26 cellular contexts compared by ENCODE assay signal in genomic region chr22:36870250-36870649, GRCh38. TPM values are rescaled to one million over a fixed set of nuclear protein-coding genes. Genes with fewer than 3 reads are reported as not detected.
DNase-seq lines count a peak whose midpoint lies in the region; ATAC-seq, FAIRE-seq and TF ChIP-seq lines count a peak whose summit lies in the region.
"Had no signal": no experiment of that assay in that cellular context is flagged by ENCODE, and none has a peak within 500 bp of the region (broad histone marks: within the 10 kb centered on the region; RNA-seq: fewer than 3 reads in every experiment).

No MANE protein-coding gene starts in this region.

- WGBS in smooth muscle cell (ENCODE audit: low lambda C conversion rate), result 65% methylated on average over 14 of the region's 14 CpGs

- H3K4me3 ChIP-seq in PC-3 (ENCODE audit: low read length) (no peak overlapping the region), smooth muscle cell (no peak overlapping the region)
- H3K4me3 ChIP-seq: adrenal gland, lung, SJCRH30 had no signal

- H3K27ac Mint-ChIP-seq in dendritic cell treated with granulocyte-macrophage colony-stimulating factor and Interleukin-4, amounts not matched to agents 40 ng/mL and 50 ng/mL, for 4 days, result peak overlapping the region; percentile 14
- H3K27ac Mint-ChIP-seq: CD8-positive, alpha-beta T cell; T-helper 1 cell treated with Interleukin-12 subunit alpha and Interleukin-12 subunit beta and Interleukin-4 antibody, amounts not matched to agents 30 μg/mL and 1 μg/mL, for 36 hours had no signal

- intact Hi-C loops in PC-3 (cut with micrococcal nuclease), result no loop called here
- intact Hi-C loops in dendritic cell treated with granulocyte-macrophage colony-stimulating factor and Interleukin-4, amounts not matched to agents 40 ng/mL and 50 ng/mL, for 4 days (cut with micrococcal nuclease), result no loop called here

- peaks cover 31% of the 10 kb centered on the region for H3K4me1 ChIP-seq in PC-3 (ENCODE audit: insufficient read depth, low read length)
- peaks cover 6% of the 10 kb centered on the region for H3K4me1 ChIP-seq in smooth muscle cell (ENCODE audit: low read depth)
- H3K4me1 ChIP-seq: adrenal gland, SJCRH30 had no signal

- no peak overlapping the region; the same call in 1 of the 2 replicates for H3K9ac ChIP-seq in PC-3 (ENCODE audit: low read length)
- H3K9ac ChIP-seq in smooth muscle cell (ENCODE audit: low read depth), result no peak overlapping the region

- no peaks in the 10 kb centered on the region for H3K9me3 Mint-ChIP-seq in dendritic cell treated with granulocyte-macrophage colony-stimulating factor and Interleukin-4, amounts not matched to agents 40 ng/mL and 50 ng/mL, for 4 days
- H3K9me3 Mint-ChIP-seq: CD8-positive, alpha-beta T cell; T-helper 1 cell treated with Interleukin-12 subunit alpha and Interleukin-12 subunit beta and Interleukin-4 antibody, amounts not matched to agents 30 μg/mL and 1 μg/mL, for 36 hours had no signal

- no peaks in the 10 kb centered on the region for H3K27me3 ChIP-seq in PC-3 (ENCODE audit: low read length)
- peaks cover 4% of the 10 kb centered on the region for H3K27me3 ChIP-seq in smooth muscle cell (ENCODE audit: low read depth)
- H3K27me3 ChIP-seq: adrenal gland, SJCRH30 had no signal

- H3K36me3 Mint-ChIP-seq in dendritic cell treated with granulocyte-macrophage colony-stimulating factor and Interleukin-4, amounts not matched to agents 40 ng/mL and 50 ng/mL, for 4 days (ENCODE audit: low read depth), result peaks cover 100% of the 10 kb centered on the region
- H3K36me3 Mint-ChIP-seq: CD8-positive, alpha-beta T cell had no signal

- H4K20me1 ChIP-seq in PC-3 (ENCODE audit: low read length), result no peaks in the 10 kb centered on the region
- no peaks in the 10 kb centered on the region for H4K20me1 ChIP-seq in smooth muscle cell (ENCODE audit: low read depth)

- H3F3A ChIP-seq in PC-3 (ENCODE audit: low read length, unreplicated experiment) (no peaks in the 10 kb centered on the region), smooth muscle cell (ENCODE audit: low read depth) (no peaks in the 10 kb centered on the region)

- H2AFZ ChIP-seq in PC-3 (ENCODE audit: low read length) (0 out of 2 replicates have a peak overlapping the region, but pooled peaks have one; percentile 24), smooth muscle cell (ENCODE audit: low read depth) (no peak overlapping the region)

- peak; percentile 35 for DNase-seq in ELF-1 (ENCODE audit: low read depth, low spot score)
- DNase-seq in PC-3, result peak; percentile 79
- DNase-seq in smooth muscle cell (lab: John Stamatoyannopoulos, UW; ENCODE audit: unreplicated experiment), result no peak
- no peak for DNase-seq in stimulated activated CD8-positive, alpha-beta memory T cell treated with anti-CD3 and anti-CD28 coated beads, Interleukin-4, amount 100 ng/mL, for 48 hours
- DNase-seq in frontal cortex (ENCODE audit: low spot score in 2 of 2), result no peak
- no peak for DNase-seq in NCI-H69 (lab: John Stamatoyannopoulos, UW)
- DNase-seq: activated CD4-positive, alpha-beta T cell treated with anti-CD3 and anti-CD28 coated beads, Interleukin-2, amount 50 U/mL, for 4 hours; CD8-positive, alpha-beta T cell; DMS53; NCI-H1092 treated with DMSO at 0.1 percent for 48 hours; NCI-H2029 treated with DMSO at 0.1 percent for 48 hours; NCI-H226; nucleus accumbens; OCI-M1; SJCRH30; small intestine; stimulated activated naive CD4-positive, alpha-beta T cell treated with Interleukin-2 at 50 U/mL for 16 hours had no signal

- no peaks in the 10 kb centered on the region for H3K9me2 ChIP-seq in PC-3 (replicated peaks; ENCODE audit: low read length)

- H3K4me3 Mint-ChIP-seq in dendritic cell treated with granulocyte-macrophage colony-stimulating factor and Interleukin-4, amounts not matched to agents 40 ng/mL and 50 ng/mL, for 4 days, result no peak overlapping the region
- H3K4me3 Mint-ChIP-seq: CD8-positive, alpha-beta T cell; T-helper 1 cell treated with Interleukin-12 subunit alpha and Interleukin-12 subunit beta and Interleukin-4 antibody, amounts not matched to agents 30 μg/mL and 1 μg/mL, for 36 hours had no signal

- H3K9me3 ChIP-seq in PC-3 (ENCODE audit: low read length) (no peaks in the 10 kb centered on the region), smooth muscle cell (replicated peaks; ENCODE audit: low read depth) (no peaks in the 10 kb centered on the region)
- H3K9me3 ChIP-seq: adrenal gland, SJCRH30 had no signal

- H3K4me1 Mint-ChIP-seq in dendritic cell treated with granulocyte-macrophage colony-stimulating factor and Interleukin-4, amounts not matched to agents 40 ng/mL and 50 ng/mL, for 4 days (ENCODE audit: low read depth), result peaks cover 75% of the 10 kb centered on the region

- BruUV-seq in PC-3 (replicated peaks; lab: Mats Ljungman, UMichigan), result no TSS peak

- H3K4me2 ChIP-seq in PC-3 (ENCODE audit: low read length) (peak overlapping the region; percentile 33), smooth muscle cell (no peak overlapping the region)

- ATAC-seq in PC-3 (peak; percentile 80), GM19351 (IDR thresholded peaks at IDR 0.05; ENCODE audit: unreplicated experiment) (no peak)
- ATAC-seq: CD8-positive, alpha-beta T cell had no signal

- H3K36me3 ChIP-seq in PC-3 (ENCODE audit: low read depth, low read length), result no peaks in the 10 kb centered on the region
- no peaks in the 10 kb centered on the region for H3K36me3 ChIP-seq in smooth muscle cell (ENCODE audit: low read depth)
- H3K36me3 ChIP-seq: adrenal gland, SJCRH30 had no signal

- H3K79me2 ChIP-seq in PC-3 (ENCODE audit: low read length) (no peaks in the 10 kb centered on the region), smooth muscle cell (ENCODE audit: low read depth) (no peaks in the 10 kb centered on the region)

- no peak for FAIRE-seq in frontal cortex (lab: Jason Lieb, UNC)
- FAIRE-seq: endothelial cell of umbilical vein, GM12891, small intestine had no signal

- CTCF ChIA-PET in PC-3 (lab: Charles Lee), result no interaction called here

- H3K27me3 Mint-ChIP-seq in dendritic cell treated with granulocyte-macrophage colony-stimulating factor and Interleukin-4, amounts not matched to agents 40 ng/mL and 50 ng/mL, for 4 days, result no peaks in the 10 kb centered on the region

- POLR2A ChIA-PET in PC-3 (lab: Charles Lee; ENCODE audit: unreplicated experiment), result no interaction called here

- H3K27ac ChIP-seq in PC-3 (ENCODE audit: low read length), result peak overlapping the region; percentile 67
- H3K27ac ChIP-seq in smooth muscle cell (ENCODE audit: low read depth), result peak overlapping the region; percentile 40
- H3K27ac ChIP-seq: adrenal gland, SJCRH30 had no signal

- TF ChIP-seq CTCF in PC-3 (conservative IDR thresholded peaks at IDR 0.05; ENCODE audit: low read depth, low read length) (no peak), smooth muscle cell (IDR thresholded peaks at IDR 0.05; ENCODE audit: borderline replicate concordance, insufficient read depth, poor library complexity, severe bottlenecking) (no peak)

RNA-seq across cellular contexts. Expression of gene NCF4, which starts 9.4 kb away (rescaled TPM):
- total RNA-seq in PC-3 (2014; rRNA removed), result 0.47 TPM in 1 of 2 replicates, not detected in the other
- total RNA-seq in smooth muscle cell, result not detected in 2 replicates
- polyA plus RNA-seq in smooth muscle cell, result 0.15 and 0.41 TPM in 2 replicates
- 2.0 TPM for total RNA-seq in frontal cortex
- total RNA-seq: endothelial cell of umbilical vein, fibroblast of villous mesenchyme, kidney epithelial cell, SJCRH30 had no signal

RNA-seq across cellular contexts. Expression of gene CSF2RB, which starts 43.2 kb away (rescaled TPM):
- total RNA-seq in PC-3 (2014; rRNA removed) (0.12 TPM in 1 of 2 replicates, not detected in the other), smooth muscle cell (0.22 TPM in 1 of 2 replicates, not detected in the other), frontal cortex (0.41 TPM)
- 0.25 and 0.43 TPM in 2 replicates for polyA plus RNA-seq in smooth muscle cell
- total RNA-seq: SJCRH30 had no signal

RNA-seq across cellular contexts. Expression of gene PVALB, which starts 53.4 kb away (rescaled TPM):
- total RNA-seq in PC-3 (2014; rRNA removed) (not detected in 2 replicates), smooth muscle cell (not detected in 2 replicates), frontal cortex (not detected)
- not detected in 2 replicates for polyA plus RNA-seq in smooth muscle cell
- total RNA-seq: CD8-positive, alpha-beta T cell; endothelial cell of umbilical vein; fibroblast of villous mesenchyme; kidney epithelial cell had no signal
- polyA plus RNA-seq: endothelial cell of umbilical vein, small intestine had no signal

Comparison
In these comparisons a context has a peak if more than half of its experiments do, and no peak if none do; other contexts are left out.
1. DNase-seq: peak in ELF-1 (single experiment) and PC-3 (single experiment); none in smooth muscle cell (single experiment), stimulated activated CD8-positive, alpha-beta memory T cell treated with anti-CD3 and anti-CD28 coated beads, Interleukin-4, amount 100 ng/mL, for 48 hours (single experiment), frontal cortex (0 of 2) and NCI-H69 (single experiment).